In genomic region chr18:21593540-21594257, GRCh38 we compare ENCODE assay signal across 1 cellular context.
A peak's percentile ranks its signal among the peaks of the same experiment; 100 is the strongest.
TF ChIP-seq lines count a peak whose summit lies in the region.

No MANE protein-coding gene starts in this region.

TF ChIP-seq in GM12878, 131 proteins besides CTCF, POLR2A, EP300 and RAD21 (continued from another document):
- TF ChIP-seq RELB (IDR thresholded peaks at IDR 0.05; ENCODE audit: low read depth) (no peak), JUNB (IDR thresholded peaks at IDR 0.05) (0 out of 2 replicates have a peak, but pooled peaks have one; percentile 26), ATF2 (IDR thresholded peaks at IDR 0.05; ENCODE audit: low read length) (no peak), BCL11A (IDR thresholded peaks at IDR 0.05; ENCODE audit: low read depth, low read length) (no peak), RUNX3 (IDR thresholded peaks at IDR 0.05; ENCODE audit: low read length) (peak; percentile 76), RBBP5 (conservative IDR thresholded peaks at IDR 0.05) (no peak), BHLHE40 (IDR thresholded peaks at IDR 0.05; ENCODE audit: borderline replicate concordance in 1 of 2, low read depth in 2 of 2, low read length in 1 of 2) (peak in 1 of 2 experiments; percentile 9; a peak in 1 of 4 replicates), YY1 (IDR thresholded peaks at IDR 0.05; ENCODE audit: low read depth, low read length) (peak; percentile 65), MTA2 (IDR thresholded peaks at IDR 0.05; ENCODE audit: low read depth) (0 out of 2 replicates have a peak, but pooled peaks have one; percentile 17)
